21 cellular contexts compared by ENCODE assay signal in the genomic region with DNA sequence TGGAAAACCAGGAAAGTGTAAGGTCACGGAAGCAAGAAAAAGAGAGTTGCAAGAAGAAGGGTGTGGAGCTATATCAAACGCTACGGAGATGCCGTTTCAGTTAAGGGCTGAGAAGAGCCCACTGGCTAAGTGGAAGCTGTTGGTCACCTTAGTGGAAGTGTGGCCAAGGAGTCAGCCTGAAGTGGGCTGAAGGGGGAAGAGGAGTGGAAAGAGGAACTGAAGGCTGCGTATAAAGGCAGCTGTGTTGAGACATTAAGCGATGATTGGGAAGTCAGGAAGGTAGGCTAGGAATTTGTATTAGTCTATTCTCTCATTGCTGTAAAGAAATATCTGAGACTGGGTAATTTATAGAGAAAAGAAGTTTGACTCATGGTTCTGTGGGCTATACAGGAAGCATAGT.
"Had no signal": no experiment of that assay in that cellular context is flagged by ENCODE, and none has a peak within 500 bp of the region (broad histone marks: within the 10 kb centered on the region; RNA-seq: fewer than 3 reads in every experiment).

No MANE protein-coding gene starts in this region.

- ATAC-seq: activated CD8-positive, alpha-beta T cell treated with anti-CD3 and anti-CD28 coated beads, Interleukin-2, amount 10 ng/mL, durations not matched to agents 7 days and 5 days; left lung; stimulated activated memory B cell treated with anti-CD40 and anti-IgM and Interleukin-4, amounts not matched to agents 10 μg/mL and 1 μg/mL and 100 μg/mL, for 72 hours had no signal

- H3K4me1 Mint-ChIP-seq: activated naive CD8-positive, alpha-beta T cell treated with anti-CD3 and anti-CD28 coated beads for 36 hours; central memory CD8-positive, alpha-beta T cell; memory B cell; stimulated activated memory B cell treated with anti-CD40 and anti-IgM and Interleukin-4, amounts not matched to agents 10 μg/mL and 1 μg/mL and 100 μg/mL, for 72 hours had no signal

- H3K27me3 Mint-ChIP-seq: activated CD4-positive, alpha-beta T cell treated with anti-CD3 and anti-CD28 coated beads, Interleukin-2, amount 10 ng/mL, durations not matched to agents 24 days and 14 days; activated naive CD8-positive, alpha-beta T cell treated with anti-CD3 and anti-CD28 coated beads for 36 hours; stimulated activated memory B cell treated with anti-CD40 and anti-IgM and Interleukin-4, amounts not matched to agents 10 μg/mL and 1 μg/mL and 100 μg/mL, for 72 hours had no signal

- H3K9me3 Mint-ChIP-seq: activated CD4-positive, alpha-beta T cell treated with anti-CD3 and anti-CD28 coated beads, Interleukin-2, amount 10 ng/mL, durations not matched to agents 24 days and 14 days; activated naive CD8-positive, alpha-beta T cell treated with anti-CD3 and anti-CD28 coated beads for 36 hours; activated T-helper 1 cell treated with anti-CD3 and anti-CD28 coated beads, Interleukin-12 subunit alpha, Interleukin-12 subunit beta, Interleukin-2, Interleukin-4 antibody, amounts not matched to agents 30 ng/mL and 10 ng/mL and 1 ng/mL, durations not matched to agents 14 hours and 24 hours and 36 hours; central memory CD8-positive, alpha-beta T cell; memory B cell; nephron; stimulated activated memory B cell treated with anti-CD40 and anti-IgM and Interleukin-4, amounts not matched to agents 10 μg/mL and 1 μg/mL and 100 μg/mL, for 72 hours had no signal

- H3K9me3 ChIP-seq: left lung, vagina had no signal

- H3K27ac Mint-ChIP-seq: activated CD4-positive, alpha-beta T cell treated with anti-CD3 and anti-CD28 coated beads, Interleukin-2, amount 10 ng/mL, durations not matched to agents 24 days and 14 days; activated CD8-positive, alpha-beta T cell treated with anti-CD3 and anti-CD28 coated beads, Interleukin-2, amount 10 ng/mL, durations not matched to agents 7 days and 5 days; activated naive CD8-positive, alpha-beta T cell treated with anti-CD3 and anti-CD28 coated beads for 36 hours; activated T-helper 1 cell treated with anti-CD3 and anti-CD28 coated beads, Interleukin-12 subunit alpha, Interleukin-12 subunit beta, Interleukin-2, Interleukin-4 antibody, amounts not matched to agents 30 ng/mL and 10 ng/mL and 1 ng/mL, durations not matched to agents 14 hours and 24 hours and 36 hours; memory B cell; nephron; stimulated activated memory B cell treated with anti-CD40 and anti-IgM and Interleukin-4, amounts not matched to agents 10 μg/mL and 1 μg/mL and 100 μg/mL, for 72 hours had no signal

- H3K27ac ChIP-seq: brain microvascular endothelial cell, left lung, vagina had no signal

- DNase-seq: activated CD4-positive, alpha-beta T cell treated with anti-CD3 and anti-CD28 coated beads, Interleukin-2, amount 10 ng/mL, durations not matched to agents 24 days and 14 days; activated CD4-positive, CD25-positive, alpha-beta regulatory T cell; activated CD8-positive, alpha-beta memory T cell treated with anti-CD3 and anti-CD28 coated beads, Interleukin-2, amount 50 U/mL, for 48 hours; activated CD8-positive, alpha-beta T cell treated with anti-CD3 and anti-CD28 coated beads, Interleukin-2, amount 10 ng/mL, durations not matched to agents 7 days and 5 days; activated naive CD8-positive, alpha-beta T cell treated with anti-CD3 and anti-CD28 coated beads for 36 hours; brain microvascular endothelial cell; effector CD8-positive, alpha-beta T cell; foreskin fibroblast; glutamatergic neuron; hypothalamus; kidney; left lung; occipital lobe; stimulated activated CD4-positive, alpha-beta T cell treated with anti-CD3 and anti-CD28 coated beads, Interleukin-2, amount 100 ng/mL, for 48 hours had no signal

- H3K36me3 Mint-ChIP-seq: activated naive CD8-positive, alpha-beta T cell treated with anti-CD3 and anti-CD28 coated beads for 36 hours; memory B cell; stimulated activated memory B cell treated with anti-CD40 and anti-IgM and Interleukin-4, amounts not matched to agents 10 μg/mL and 1 μg/mL and 100 μg/mL, for 72 hours had no signal

- FAIRE-seq: endothelial cell of umbilical vein, kidney had no signal

- H3K4me1 ChIP-seq: left lung had no signal

- H3K4me3 Mint-ChIP-seq: activated CD4-positive, alpha-beta T cell treated with anti-CD3 and anti-CD28 coated beads, Interleukin-2, amount 10 ng/mL, durations not matched to agents 24 days and 14 days; activated CD8-positive, alpha-beta T cell treated with anti-CD3 and anti-CD28 coated beads, Interleukin-2, amount 10 ng/mL, durations not matched to agents 7 days and 5 days; activated naive CD8-positive, alpha-beta T cell treated with anti-CD3 and anti-CD28 coated beads for 36 hours; activated T-helper 1 cell treated with anti-CD3 and anti-CD28 coated beads, Interleukin-12 subunit alpha, Interleukin-12 subunit beta, Interleukin-2, Interleukin-4 antibody, amounts not matched to agents 30 ng/mL and 10 ng/mL and 1 ng/mL, durations not matched to agents 14 hours and 24 hours and 36 hours; central memory CD8-positive, alpha-beta T cell; memory B cell; nephron; stimulated activated memory B cell treated with anti-CD40 and anti-IgM and Interleukin-4, amounts not matched to agents 10 μg/mL and 1 μg/mL and 100 μg/mL, for 72 hours had no signal

- H3K36me3 ChIP-seq: brain microvascular endothelial cell, left lung, vagina had no signal

- H3K4me3 ChIP-seq: left lung, vagina had no signal

- H3K27me3 ChIP-seq: brain microvascular endothelial cell, left lung, vagina had no signal
